ENCODE assay signal across 12 cellular contexts in the genomic region with DNA sequence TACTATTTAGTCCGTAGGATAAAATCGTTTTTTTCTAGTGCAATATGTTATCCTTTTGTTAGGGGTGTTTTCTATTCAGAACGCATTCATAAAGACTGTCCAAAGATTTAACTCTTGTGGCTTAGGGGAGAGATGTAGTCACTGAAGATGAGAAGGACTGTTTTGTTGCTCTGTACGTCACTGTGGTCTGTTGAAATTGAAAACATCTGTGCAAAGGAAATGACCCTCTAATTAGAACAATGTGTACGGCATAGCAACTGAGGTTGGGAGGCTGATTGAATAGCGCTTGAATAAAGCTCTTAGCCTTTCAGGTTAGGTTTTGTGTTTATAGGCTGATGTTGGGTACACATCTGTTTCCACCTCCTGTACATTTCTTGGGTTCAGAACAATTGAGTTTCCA.
DNase-seq lines count a peak whose midpoint lies in the region; ATAC-seq and TF ChIP-seq lines count a peak whose summit lies in the region.
"Had no signal": no experiment of that assay in that cellular context is flagged by ENCODE, and none has a peak within 500 bp of the region (broad histone marks: within the 10 kb centered on the region; RNA-seq: fewer than 3 reads in every experiment).

No MANE protein-coding gene starts in this region.

- WGBS in adrenal gland, 4 donors = 43 to 54% (median 47%) methylated on average over 6 of the region's 6 CpGs

- H2AFZ ChIP-seq in osteoblast (ENCODE audit: low read length) = peak overlapping the region; percentile 43

- no peaks in the 10 kb centered on the region for H4K20me1 ChIP-seq in osteoblast (ENCODE audit: insufficient read depth, low read length)

- H3K4me1 ChIP-seq in BE2C = peaks cover 3% of the 10 kb centered on the region; the same call in 1 of the 2 replicates
- peaks cover 13% of the 10 kb centered on the region for H3K4me1 ChIP-seq in osteoblast (ENCODE audit: insufficient read depth, low read length)
- peaks cover 17% of the 10 kb centered on the region for H3K4me1 ChIP-seq in vagina
- no peaks in the 10 kb centered on the region for H3K4me1 ChIP-seq in adrenal gland (replicated peaks in 1 of 2)
- H3K4me1 ChIP-seq: prostate gland had no signal

- H3K27ac ChIP-seq in osteoblast (ENCODE audit: low read depth, low read length) (peak overlapping the region; percentile 70), vagina (no peak overlapping the region), adrenal gland (no peak overlapping the region)
- H3K27ac ChIP-seq: prostate gland had no signal

- intact Hi-C loops in vagina (cut with DNase I) (no loop called here), adrenal gland (cut with DNase I) (no loop called here)

- ATAC-seq in HG02610 (IDR thresholded peaks at IDR 0.05; ENCODE audit: unreplicated experiment) = no peak
- ATAC-seq: activated CD8-positive, alpha-beta T cell treated with anti-CD3 and anti-CD28 coated beads, Interleukin-2, amount 10 ng/mL, durations not matched to agents 7 days and 5 days; CD8-positive, alpha-beta T cell had no signal

- in situ Hi-C loops in SK-MEL-5 (cut with HindIII; ENCODE audit: low pct_unique_long_range_greater_than_20kb, low sequenced_read_pairs) = no loop called here

- H3K4me3 ChIP-seq in BE2C (ENCODE audit: low read depth, low read length) = no peak overlapping the region
- no peak overlapping the region for H3K4me3 ChIP-seq in osteoblast (ENCODE audit: insufficient read depth, low read length)
- no peak overlapping the region for H3K4me3 ChIP-seq in vagina
- H3K4me3 ChIP-seq in adrenal gland = no peak overlapping the region
- H3K4me3 ChIP-seq: prostate gland had no signal

- H3K4me2 ChIP-seq in osteoblast (ENCODE audit: insufficient read depth, low read length) = peak overlapping the region; percentile 51

- TF ChIP-seq CTCF in BE2C (IDR thresholded peaks at IDR 0.05; ENCODE audit: low read depth, low read length) (no peak), osteoblast (IDR thresholded peaks at IDR 0.05; ENCODE audit: extremely low read depth, low read depth, low read length) (no peak), vagina (IDR thresholded peaks at IDR 0.05) (no peak), adrenal gland (IDR thresholded peaks at IDR 0.05) (no peak)

- DNase-seq in BE2C = peak; percentile 7
- peak; percentile 98 for DNase-seq in SK-MEL-5 (ENCODE audit: low read depth, low spot score)
- peak; percentile 100 for DNase-seq in fibroblast of peridontal ligament (ENCODE audit: extremely low read depth)
- DNase-seq in osteoblast (ENCODE audit: insufficient read length, low spot score, missing footprints) = no peak
- no peak for DNase-seq in vagina (ENCODE audit: extremely low spot score in 2 of 2)
- no peak for DNase-seq in NCI-H526 treated with DMSO at 0.1 percent for 48 hours (lab: John Stamatoyannopoulos, UW)
- no peak for DNase-seq in adrenal gland
- DNase-seq: activated CD8-positive, alpha-beta T cell treated with anti-CD3 and anti-CD28 coated beads, Interleukin-2, amount 10 ng/mL, durations not matched to agents 7 days and 5 days; activated naive CD4-positive, alpha-beta T cell treated with anti-CD3 and anti-CD28 coated beads, Interleukin-2, amount 50 U/mL, for 16 hours; CD8-positive, alpha-beta T cell had no signal

- no peaks in the 10 kb centered on the region for H3K9me3 ChIP-seq in BE2C
- H3K9me3 ChIP-seq in osteoblast (ENCODE audit: low read depth, low read length) = no peaks in the 10 kb centered on the region
- H3K9me3 ChIP-seq in vagina = no peaks in the 10 kb centered on the region
- no peaks in the 10 kb centered on the region for H3K9me3 ChIP-seq in adrenal gland (replicated peaks in 1 of 3)
- H3K9me3 ChIP-seq: prostate gland had no signal

- H3K36me3 ChIP-seq in BE2C = no peaks in the 10 kb centered on the region
- no peaks in the 10 kb centered on the region for H3K36me3 ChIP-seq in osteoblast (ENCODE audit: insufficient read depth, low read length)
- H3K36me3 ChIP-seq in vagina = no peaks in the 10 kb centered on the region
- H3K36me3 ChIP-seq in adrenal gland (replicated peaks in 1 of 2) = no peaks in the 10 kb centered on the region
- H3K36me3 ChIP-seq: prostate gland had no signal

- no peaks in the 10 kb centered on the region for H3K27me3 ChIP-seq in BE2C
- H3K27me3 ChIP-seq in osteoblast (ENCODE audit: insufficient read depth, low read length) = no peaks in the 10 kb centered on the region
- H3K27me3 ChIP-seq in vagina = no peaks in the 10 kb centered on the region
- no peaks in the 10 kb centered on the region for H3K27me3 ChIP-seq in adrenal gland

- TF ChIP-seq POLR2A in vagina (IDR thresholded peaks at IDR 0.05) (no peak), adrenal gland (IDR thresholded peaks at IDR 0.05) (no peak)

- no peaks in the 10 kb centered on the region for H3K79me2 ChIP-seq in osteoblast (ENCODE audit: insufficient read depth, low read length)

Comparison
In these comparisons a context has a peak if more than half of its experiments do, and no peak if none do; other contexts are left out.
1. DNase-seq: peak in BE2C (single experiment), SK-MEL-5 (single experiment) and fibroblast of peridontal ligament (single experiment); none in osteoblast (single experiment), vagina (0 of 2), NCI-H526 treated with DMSO at 0.1 percent for 48 hours (single experiment) and adrenal gland (0 of 7).